In the genomic region with DNA sequence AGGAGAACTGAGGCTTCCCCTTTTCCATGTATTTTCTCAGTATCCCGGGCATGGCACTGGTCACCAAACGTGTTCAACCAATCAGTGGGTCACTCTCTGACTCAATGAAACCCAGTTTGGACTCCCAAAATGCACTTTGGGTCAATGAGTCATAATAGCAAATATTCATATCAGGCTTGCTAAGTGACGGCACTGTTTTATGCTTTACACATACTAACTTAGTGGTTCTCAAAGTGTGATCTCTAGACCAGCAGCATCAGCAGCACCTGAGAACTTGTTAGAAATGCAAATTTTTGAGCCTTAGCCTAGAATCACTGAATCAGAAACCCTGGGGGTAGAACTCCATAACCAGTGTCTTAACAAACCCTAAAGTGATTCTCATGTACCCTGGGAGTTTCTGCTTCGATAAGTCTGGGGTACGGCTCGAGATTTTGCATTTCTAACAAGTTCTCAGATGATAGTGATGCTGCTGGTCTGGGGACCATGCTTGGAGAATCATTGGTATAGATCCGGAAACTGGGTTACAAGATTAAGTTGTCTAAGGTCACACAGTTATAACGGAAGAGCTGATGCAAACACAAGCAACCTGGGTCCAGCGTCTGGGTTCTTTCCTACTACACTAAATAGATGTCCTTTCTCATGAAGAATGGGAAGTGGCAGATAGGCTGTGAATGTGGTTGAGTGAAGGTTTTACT, we compare ENCODE assay signal across 10 cellular contexts.
DNase-seq lines count a peak whose midpoint lies in the region; ATAC-seq and FAIRE-seq lines count a peak whose summit lies in the region.
"Had no signal": no experiment of that assay in that cellular context is flagged by ENCODE, and none has a peak within 500 bp of the region (broad histone marks: within the 10 kb centered on the region; RNA-seq: fewer than 3 reads in every experiment).

No MANE protein-coding gene starts in this region.

- DNase-seq in activated T-cell treated with anti-CD3 and anti-CD28 coated beads, Interleukin-2, amount 50 U/mL, for 24 hours: peak; percentile 60
- no peak for DNase-seq in activated T-cell treated with anti-CD3 and anti-CD28 coated beads, Interleukin-2, amount 50 U/mL, for 1 hour
- DNase-seq in SKM-1 (lab: John Stamatoyannopoulos, UW; ENCODE audit: unreplicated experiment) (peak; percentile 41), HTR-8/SVneo (ENCODE audit: insufficient read length, low spot score) (no peak), NCI-H1694 (lab: John Stamatoyannopoulos, UW) (no peak), NCI-H69 (lab: John Stamatoyannopoulos, UW) (no peak)
- DNase-seq in stimulated activated effector memory CD8-positive, alpha-beta T cell treated with anti-CD3 and anti-CD28 coated beads, Interleukin-12 subunit alpha, Interleukin-12 subunit beta, amount 100 ng/mL, for 72 hours (ENCODE audit: low spot score in 2 of 2): peak; percentile 33 to 83
- DNase-seq: NCI-H2029 had no signal

- H3K36me3 Mint-ChIP-seq in activated T-cell treated with anti-CD3 and anti-CD28 coated beads, Interleukin-2, amount 50 U/mL, for 24 hours (ENCODE audit: low read depth): no peaks in the 10 kb centered on the region
- H3K36me3 Mint-ChIP-seq in stimulated activated effector memory CD8-positive, alpha-beta T cell treated with anti-CD3 and anti-CD28 coated beads, Interleukin-12 subunit alpha, Interleukin-12 subunit beta, amount 100 ng/mL, for 72 hours: peaks cover 12% of the 10 kb centered on the region

- ATAC-seq in HG02759 (IDR thresholded peaks at IDR 0.05; ENCODE audit: unreplicated experiment): peak; percentile 64
- ATAC-seq in stimulated activated effector memory CD8-positive, alpha-beta T cell treated with anti-CD3 and anti-CD28 coated beads, Interleukin-12 subunit alpha, Interleukin-12 subunit beta, amount 100 ng/mL, for 72 hours: peak; percentile 94

- FAIRE-seq in HTR-8/SVneo (lab: Jason Lieb, UNC): no peak
- FAIRE-seq: astrocyte had no signal

- peaks cover 80% of the 10 kb centered on the region for H3K4me1 Mint-ChIP-seq in activated T-cell treated with anti-CD3 and anti-CD28 coated beads, Interleukin-2, amount 50 U/mL, for 24 hours (ENCODE audit: low read depth)
- peaks cover 66% of the 10 kb centered on the region for H3K4me1 Mint-ChIP-seq in stimulated activated effector memory CD8-positive, alpha-beta T cell treated with anti-CD3 and anti-CD28 coated beads, Interleukin-12 subunit alpha, Interleukin-12 subunit beta, amount 100 ng/mL, for 72 hours

- no peaks in the 10 kb centered on the region for H3K9me3 Mint-ChIP-seq in activated T-cell treated with anti-CD3 and anti-CD28 coated beads, Interleukin-2, amount 50 U/mL, for 24 hours
- H3K9me3 Mint-ChIP-seq in stimulated activated effector memory CD8-positive, alpha-beta T cell treated with anti-CD3 and anti-CD28 coated beads, Interleukin-12 subunit alpha, Interleukin-12 subunit beta, amount 100 ng/mL, for 72 hours: no peaks in the 10 kb centered on the region

- peak overlapping the region; percentile 21 for H3K4me3 Mint-ChIP-seq in activated T-cell treated with anti-CD3 and anti-CD28 coated beads, Interleukin-2, amount 50 U/mL, for 24 hours
- peak overlapping the region; percentile 55 for H3K4me3 Mint-ChIP-seq in stimulated activated effector memory CD8-positive, alpha-beta T cell treated with anti-CD3 and anti-CD28 coated beads, Interleukin-12 subunit alpha, Interleukin-12 subunit beta, amount 100 ng/mL, for 72 hours

- H3K27ac Mint-ChIP-seq in activated T-cell treated with anti-CD3 and anti-CD28 coated beads, Interleukin-2, amount 50 U/mL, for 24 hours: peak overlapping the region; percentile 89
- H3K27ac Mint-ChIP-seq in stimulated activated effector memory CD8-positive, alpha-beta T cell treated with anti-CD3 and anti-CD28 coated beads, Interleukin-12 subunit alpha, Interleukin-12 subunit beta, amount 100 ng/mL, for 72 hours: peak overlapping the region; percentile 93

- H3K27me3 Mint-ChIP-seq in activated T-cell treated with anti-CD3 and anti-CD28 coated beads, Interleukin-2, amount 50 U/mL, for 24 hours: no peaks in the 10 kb centered on the region

Comparison
In these comparisons a context has a peak if more than half of its experiments do, and no peak if none do; other contexts are left out.
1. DNase-seq: peak in activated T-cell treated with anti-CD3 and anti-CD28 coated beads, Interleukin-2, amount 50 U/mL, for 24 hours (single experiment), SKM-1 (single experiment) and stimulated activated effector memory CD8-positive, alpha-beta T cell treated with anti-CD3 and anti-CD28 coated beads, Interleukin-12 subunit alpha, Interleukin-12 subunit beta, amount 100 ng/mL, for 72 hours (2 of 2); none in activated T-cell treated with anti-CD3 and anti-CD28 coated beads, Interleukin-2, amount 50 U/mL, for 1 hour (single experiment), HTR-8/SVneo (single experiment), NCI-H1694 (single experiment) and NCI-H69 (single experiment).